ENCODE assay signal across 20 cellular contexts in genomic region chr6:13531956-13532355, GRCh38. TPM values are rescaled to one million over a fixed set of nuclear protein-coding genes. Genes with fewer than 3 reads are reported as not detected.
DNase-seq lines count a peak whose midpoint lies in the region; ATAC-seq, FAIRE-seq and TF ChIP-seq lines count a peak whose summit lies in the region.
"Had no signal": no experiment of that assay in that cellular context is flagged by ENCODE, and none has a peak within 500 bp of the region (broad histone marks: within the 10 kb centered on the region; RNA-seq: fewer than 3 reads in every experiment).

No MANE protein-coding gene starts in this region.

- ATAC-seq in K562 (peak; percentile 37; the same call in 2 of the 3 replicates), mucosa of descending colon (peak; percentile 34), GM18511 (IDR thresholded peaks at IDR 0.05; ENCODE audit: unreplicated experiment) (no peak)
- ATAC-seq: A549, HepG2, Right ventricle myocardium inferior had no signal

- WGBS in K562 (ENCODE audit: insufficient coverage, low coverage, missing lambda C conversion rate) = 2% methylated on average over 4 of the region's 4 CpGs

- no peaks in the 10 kb centered on the region for H3K9me3 ChIP-seq in K562 (replicated peaks; ENCODE audit: control insufficient read depth, insufficient read depth, low read depth, low read length)
- no peaks in the 10 kb centered on the region for H3K9me3 ChIP-seq in mucosa of descending colon
- H3K9me3 ChIP-seq: A549, Peyer's patch had no signal

- peaks cover 11 to 32% of the 10 kb centered on the region in 2 experiments; a peak in 3 of 5 replicates for H3K27me3 ChIP-seq in K562 (ENCODE audit: control insufficient read depth in 2 of 2, insufficient read depth in 2 of 2, low read length in 2 of 2)
- H3K27me3 ChIP-seq: Peyer's patch had no signal

- H3K79me2 ChIP-seq in K562 (ENCODE audit: control insufficient read depth, insufficient read depth, low read length) = no peaks in the 10 kb centered on the region

- no peak overlapping the region for H3K4me3 Mint-ChIP-seq in activated CD4-positive, alpha-beta memory T cell treated with anti-CD3 and anti-CD28 coated beads, Interleukin-2, amount 10 ng/mL, durations not matched to agents 7 days and 5 days

- no peaks in the 10 kb centered on the region for H3K36me3 Mint-ChIP-seq in activated CD4-positive, alpha-beta memory T cell treated with anti-CD3 and anti-CD28 coated beads, Interleukin-2, amount 10 ng/mL, durations not matched to agents 7 days and 5 days (ENCODE audit: low read depth)

- H3K27ac ChIP-seq in K562 (ENCODE audit: extremely low read depth, low read depth, low read length) = no peak overlapping the region
- H3K27ac ChIP-seq: A549, KMS-11, Peyer's patch, SK-N-MC had no signal

- CTCF ChIA-PET in K562 (lab: Yijun Ruan, JAX; ENCODE audit: low intra/inter-chr PET ratio) = no interaction called here
- CTCF ChIA-PET in activated CD4-positive, alpha-beta memory T cell treated with anti-CD3 and anti-CD28 coated beads, Interleukin-2, amount 10 ng/mL, durations not matched to agents 7 days and 5 days (lab: Charles Lee) = interaction anchor here (1.6 kb wide), 1 partner anchor 43 kb away, joined by 4 read pairs; the partner anchor contains the start of gene SIRT5

- H3K4me1 Mint-ChIP-seq in activated CD4-positive, alpha-beta memory T cell treated with anti-CD3 and anti-CD28 coated beads, Interleukin-2, amount 10 ng/mL, durations not matched to agents 7 days and 5 days = no peaks in the 10 kb centered on the region

- H3K9me1 ChIP-seq in K562 (ENCODE audit: control insufficient read depth, insufficient read depth, low read length) = no peaks in the 10 kb centered on the region

- BruUV-seq in K562 (replicated peaks; lab: Mats Ljungman, UMichigan) = no TSS peak

- H3K27me3 Mint-ChIP-seq in activated CD4-positive, alpha-beta memory T cell treated with anti-CD3 and anti-CD28 coated beads, Interleukin-2, amount 10 ng/mL, durations not matched to agents 7 days and 5 days = no peaks in the 10 kb centered on the region

- in situ Hi-C loops in K562 (cut with MboI) = no loop called here

- FAIRE-seq in K562 (lab: Jason Lieb, UNC) = no peak
- FAIRE-seq: A549, HepG2 had no signal

- POLR2A ChIA-PET in K562 (lab: Yijun Ruan, JAX) = no interaction called here
- POLR2A ChIA-PET in activated CD4-positive, alpha-beta memory T cell treated with anti-CD3 and anti-CD28 coated beads, Interleukin-2, amount 10 ng/mL, durations not matched to agents 7 days and 5 days (lab: Charles Lee) = no interaction called here

- H3K4me3 ChIP-seq in K562 (no peak overlapping the region), mucosa of descending colon (no peak overlapping the region)
- H3K4me3 ChIP-seq: A549, Peyer's patch, SK-N-MC had no signal

- H3K9me3 Mint-ChIP-seq in activated CD4-positive, alpha-beta memory T cell treated with anti-CD3 and anti-CD28 coated beads, Interleukin-2, amount 10 ng/mL, durations not matched to agents 7 days and 5 days = no peaks in the 10 kb centered on the region

- H3K36me3 ChIP-seq in K562 (ENCODE audit: control insufficient read depth, insufficient read depth, low read length) = no peaks in the 10 kb centered on the region
- no peaks in the 10 kb centered on the region for H3K36me3 ChIP-seq in mucosa of descending colon (ENCODE audit: low read depth)
- H3K36me3 ChIP-seq: Peyer's patch had no signal

- TF ChIP-seq RAD21 in K562 (CRISPR knock-in tag; conservative IDR thresholded peaks at IDR 0.05 in 1 of 2, IDR thresholded peaks at IDR 0.05 in 1 of 2) = no peak

- DNase-seq in ELF-1 (ENCODE audit: low read depth, low spot score) = peak; percentile 56
- DNase-seq in NCI-H82 (lab: John Stamatoyannopoulos, UW) = peak; percentile 98
- DNase-seq in K562 (ENCODE audit: extremely low read depth in 1 of 4, low spot score in 3 of 4) = no peak
- DNase-seq in mucosa of descending colon = no peak
- DNase-seq in iPS-NIHi11 (ENCODE audit: low spot score) = no peak
- DNase-seq in NCI-H748 treated with DMSO at 0.1 percent for 48 hours (lab: John Stamatoyannopoulos, UW) = no peak
- no peak for DNase-seq in activated CD4-positive, alpha-beta memory T cell treated with anti-CD3 and anti-CD28 coated beads, Interleukin-2, amount 10 ng/mL, durations not matched to agents 7 days and 5 days
- DNase-seq: C1 segment of cervical spinal cord, DMS 273 treated with DMSO at 0.1 percent for 48 hours, NCI-H146, NCI-H2081, NCI-H2227 treated with DMSO at 0.1 percent for 48 hours, NCI-H69, Peyer's patch had no signal

- H3K4me2 ChIP-seq in K562 (ENCODE audit: insufficient read depth, low read length) = no peak overlapping the region
- H3K4me2 ChIP-seq: A549, KMS-11 had no signal

- no peaks in the 10 kb centered on the region for H4K20me1 ChIP-seq in K562 (replicated peaks; ENCODE audit: control insufficient read depth, insufficient read depth, low read length)

- no peak for TF ChIP-seq POLR2A in K562 (conservative IDR thresholded peaks at IDR 0.05)

- H2AFZ ChIP-seq in K562 (ENCODE audit: low read depth, low read length) = no peak overlapping the region

- H3K9ac ChIP-seq in K562 (ENCODE audit: insufficient read depth in 1 of 2, low read depth in 2 of 2, low read length in 2 of 2) = no peak overlapping the region
- H3K9ac ChIP-seq: KMS-11 had no signal

- no peak overlapping the region for H3K27ac Mint-ChIP-seq in activated CD4-positive, alpha-beta memory T cell treated with anti-CD3 and anti-CD28 coated beads, Interleukin-2, amount 10 ng/mL, durations not matched to agents 7 days and 5 days

- TF ChIP-seq CTCF in K562 (IDR thresholded peaks at IDR 0.05 in 2 of 3, conservative IDR thresholded peaks at IDR 0.05 in 1 of 3; ENCODE audit: insufficient read depth in 2 of 3, low read depth in 1 of 3, low read length in 3 of 3) (no peak), mucosa of descending colon (IDR thresholded peaks at IDR 0.05) (no peak)

- intact Hi-C loops in K562 (cut with micrococcal nuclease) = no loop called here
- intact Hi-C loops in mucosa of descending colon (cut with DNase I, micrococcal nuclease) = loop anchor here (10.0 kb wide), 1 partner anchor 197 kb away; no protein-coding TSS in a partner anchor

- TF ChIP-seq EP300 in K562 (IDR thresholded peaks at IDR 0.05; ENCODE audit: low read length) = no peak

- H3K4me1 ChIP-seq in K562 (replicated peaks in 1 of 2; ENCODE audit: control insufficient read depth in 2 of 2, insufficient read depth in 2 of 2, low read length in 2 of 2) (no peaks in the 10 kb centered on the region), mucosa of descending colon (ENCODE audit: low read depth) (peaks cover 18% of the 10 kb centered on the region)
- H3K4me1 ChIP-seq: A549 had no signal

TF ChIP-seq in K562, 482 proteins besides CTCF, POLR2A, EP300 and RAD21:
- no peak for TF ChIP-seq CBFA2T3 (IDR thresholded peaks at IDR 0.05)
- no peak for TF ChIP-seq ZFP30 (CRISPR knock-in tag; IDR thresholded peaks at IDR 0.05; ENCODE audit: borderline replicate concordance)
- TF ChIP-seq C11orf30 (IDR thresholded peaks at IDR 0.05; ENCODE audit: low read depth) = no peak
- no peak for TF ChIP-seq ARNT (IDR thresholded peaks at IDR 0.05)
- TF ChIP-seq KDM4B (IDR thresholded peaks at IDR 0.05; ENCODE audit: borderline replicate concordance in 2 of 2, low read depth in 1 of 2) = no peak

RNA-seq across cellular contexts. Expression of gene SIRT5, which starts 42.4 kb away (rescaled TPM):
- total RNA-seq in K562 (2011; cell fraction: chromatin; rRNA removed; ENCODE audit: low replicate concordance) = 14.1 and 21.0 TPM in 2 replicates
- 9.3 and 10.0 TPM in 2 replicates for total RNA-seq in K562 (2011; cell fraction: nucleolus; rRNA removed)
- 16.4 and 25.4 TPM in 2 replicates for total RNA-seq in K562 (2011; cell fraction: nucleoplasm; rRNA removed)
- total RNA-seq in K562 (2014; rRNA removed) = 7.4 and 8.6 TPM in 2 replicates
- 11.6 and 15.0 TPM in 2 replicates for total RNA-seq in K562 (2014; rRNA removed; fragmentation: Illumina TruSeq; extraction: Trizol)
- 10.0 and 13.4 TPM in 2 replicates for total RNA-seq in K562 (2015; rRNA removed; fragmentation: Illumina TruSeq; extraction: Trizol)
- total RNA-seq in K562 (2021) = 8.6 and 8.7 TPM in 2 replicates
- polyA plus RNA-seq in K562 (2011; rRNA removed) = 9.2 and 11.4 TPM in 2 replicates
- 7.1 and 7.7 TPM in 2 replicates for polyA plus RNA-seq in K562 (2011; cell fraction: cytosol; rRNA removed)
- 11.8 and 16.3 TPM in 2 replicates for polyA plus RNA-seq in K562 (2011; cell fraction: nucleus; rRNA removed)
- 9.1 and 15.2 TPM in 2 replicates for polyA plus RNA-seq in K562 (2012)
- 12.5 and 15.7 TPM in 2 replicates for polyA plus RNA-seq in K562 (2014; fragmentation: Illumina TruSeq; extraction: Trizol)
- 1 to 10 TPM; 2.1 to 2.3 TPM for polyA plus RNA-seq in K562 (2014; fragmentation: Nextera tagmentation; extraction: Ambion mirVana)
- 11.7 and 15.7 TPM in 2 replicates for polyA plus RNA-seq in K562 (2014; rRNA removed)
- polyA minus RNA-seq in K562 (2011; rRNA and poly(A)+ RNA removed) = 6.5 TPM in 2 replicates
- 3.3 and 3.4 TPM in 2 replicates for polyA minus RNA-seq in K562 (2011; cell fraction: cytosol; rRNA and poly(A)+ RNA removed)
- polyA minus RNA-seq in K562 (2011; cell fraction: nucleus; rRNA and poly(A)+ RNA removed) = 7.8 and 8.2 TPM in 2 replicates
- 10 to 100 TPM; 15.9 to 21.1 (median 16.5) TPM for total RNA-seq in mucosa of descending colon
- 10 to 100 TPM; 10.0 to 10.5 TPM for total RNA-seq in activated CD4-positive, alpha-beta memory T cell treated with anti-CD3 and anti-CD28 coated beads, Interleukin-2, amount 10 ng/mL, durations not matched to agents 7 days and 5 days

RNA-seq across cellular contexts. Expression of gene GFOD1, which starts 44.6 kb away (rescaled TPM):
- total RNA-seq in K562 (2011; cell fraction: chromatin; rRNA removed; ENCODE audit: low replicate concordance) = 13.1 and 17.7 TPM in 2 replicates
- 8.6 and 9.2 TPM in 2 replicates for total RNA-seq in K562 (2011; cell fraction: nucleolus; rRNA removed)
- 12.8 and 23.1 TPM in 2 replicates for total RNA-seq in K562 (2011; cell fraction: nucleoplasm; rRNA removed)
- total RNA-seq in K562 (2014; rRNA removed) = 8.3 and 10.3 TPM in 2 replicates
- total RNA-seq in K562 (2014; rRNA removed; fragmentation: Illumina TruSeq; extraction: Trizol) = 10.8 and 11.0 TPM in 2 replicates
- total RNA-seq in K562 (2015; rRNA removed; fragmentation: Illumina TruSeq; extraction: Trizol) = 10.5 and 10.8 TPM in 2 replicates
- total RNA-seq in K562 (2021) = 10.3 and 12.0 TPM in 2 replicates
- 3.6 and 3.8 TPM in 2 replicates for polyA plus RNA-seq in K562 (2011; rRNA removed)
- polyA plus RNA-seq in K562 (2011; cell fraction: cytosol; rRNA removed) = 3.0 and 4.7 TPM in 2 replicates
- 3.3 and 5.0 TPM in 2 replicates for polyA plus RNA-seq in K562 (2011; cell fraction: nucleus; rRNA removed)
- 3.6 and 6.6 TPM in 2 replicates for polyA plus RNA-seq in K562 (2012)
- 7.4 and 8.0 TPM in 2 replicates for polyA plus RNA-seq in K562 (2014; fragmentation: Illumina TruSeq; extraction: Trizol)
- polyA plus RNA-seq in K562 (2014; fragmentation: Nextera tagmentation; extraction: Ambion mirVana) = 1 to 10 TPM; 5.4 to 5.9 TPM
- polyA plus RNA-seq in K562 (2014; rRNA removed) = 7.0 and 8.2 TPM in 2 replicates
- polyA minus RNA-seq in K562 (2011; rRNA and poly(A)+ RNA removed) = 7.9 and 8.5 TPM in 2 replicates
- polyA minus RNA-seq in K562 (2011; cell fraction: cytosol; rRNA and poly(A)+ RNA removed) = 3.9 and 7.1 TPM in 2 replicates
- 8.1 and 9.6 TPM in 2 replicates for polyA minus RNA-seq in K562 (2011; cell fraction: nucleus; rRNA and poly(A)+ RNA removed)
- total RNA-seq in mucosa of descending colon = 10 to 100 TPM; 10.4 to 22.4 (median 13.2) TPM
- total RNA-seq in activated CD4-positive, alpha-beta memory T cell treated with anti-CD3 and anti-CD28 coated beads, Interleukin-2, amount 10 ng/mL, durations not matched to agents 7 days and 5 days = 1 to 10 TPM; 3.0 TPM

Comparison
In these comparisons a context has a peak if more than half of its experiments do, and no peak if none do; other contexts are left out.
1. DNase-seq: peak in ELF-1 (single experiment) and NCI-H82 (single experiment); none in K562 (0 of 4), mucosa of descending colon (0 of 3), iPS-NIHi11 (single experiment), NCI-H748 treated with DMSO at 0.1 percent for 48 hours (single experiment) and activated CD4-positive, alpha-beta memory T cell treated with anti-CD3 and anti-CD28 coated beads, Interleukin-2, amount 10 ng/mL, durations not matched to agents 7 days and 5 days (single experiment).